Comparison of ENCODE assay signal across 8 cellular contexts in the genomic region with DNA sequence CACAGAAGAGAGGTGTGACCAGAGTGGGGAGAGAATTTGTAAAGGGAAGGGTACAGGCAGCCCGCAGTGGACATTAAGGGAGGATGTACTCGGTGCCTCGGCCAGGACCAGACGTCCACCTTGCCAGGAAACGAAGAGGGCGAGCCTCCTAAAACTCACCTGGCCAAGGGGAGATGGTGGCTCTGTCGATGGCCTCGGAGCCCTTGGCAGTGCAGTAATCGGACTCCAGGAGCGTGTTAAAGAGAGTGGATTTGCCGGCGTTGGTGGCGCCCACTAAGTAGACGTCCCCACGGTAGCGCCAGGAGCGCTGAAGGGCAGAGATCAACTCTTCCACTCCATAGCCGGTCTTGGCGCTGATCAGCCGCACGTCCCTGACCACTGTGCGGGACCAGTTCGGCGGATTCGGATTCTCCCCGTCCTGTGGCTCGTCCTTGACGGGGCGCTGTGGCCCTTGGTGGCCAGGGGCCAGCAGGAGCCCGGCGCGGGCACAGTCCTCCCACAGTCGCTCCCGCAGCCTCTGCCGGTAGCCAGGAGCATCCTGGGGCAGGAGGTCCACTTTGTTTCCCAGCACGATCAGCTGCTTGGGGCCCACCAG. TPM values are rescaled to one million over a fixed set of nuclear protein-coding genes. Genes with fewer than 3 reads are reported as not detected.
A peak's percentile ranks its signal among the peaks of the same experiment; 100 is the strongest.
DNase-seq lines count a peak whose midpoint lies in the region; ATAC-seq, FAIRE-seq and TF ChIP-seq lines count a peak whose summit lies in the region.

No MANE protein-coding gene starts in this region.

- CTCF ChIA-PET in CD8-positive, alpha-beta T cell (lab: Charles Lee), result interaction anchor here (1.1 to 2.6 kb wide), 5 partner anchors 15 to 589 kb away, joined by 3 to 15 read pairs (median 5); a partner anchor contains a TSS

- no peak for TF ChIP-seq POLR2A in testis (IDR thresholded peaks at IDR 0.05)

- H3K4me1 ChIP-seq in CD8-positive, alpha-beta T cell (ENCODE audit: insufficient read depth, low read length), result peaks cover 36% of the 10 kb centered on the region
- no peaks in the 10 kb centered on the region for H3K4me1 ChIP-seq in HUES6 (ENCODE audit: control insufficient read depth, insufficient read depth, low read length)
- H3K4me1 ChIP-seq in astrocyte (ENCODE audit: insufficient read depth, low read length), result peaks cover 19% of the 10 kb centered on the region
- peaks cover 0 to 12% of the 10 kb centered on the region in 2 donors for H3K4me1 ChIP-seq in kidney (ENCODE audit: control insufficient read depth in 1 of 2, insufficient read depth in 1 of 2, low read depth in 1 of 2, low read length in 2 of 2)
- peaks cover 16% of the 10 kb centered on the region for H3K4me1 ChIP-seq in testis

- intact Hi-C loops in CD8-positive, alpha-beta T cell (cut with DNase I, micrococcal nuclease), result loop anchor here (2.0 to 10.0 kb wide), 5 partner anchors 510 to 1582 kb away; a partner anchor contains a TSS
- intact Hi-C loops in kidney (cut with DNase I), result no loop called here
- intact Hi-C loops in testis (cut with DNase I; ENCODE audit: low total_unique reads), result loop anchor here (5.0 kb wide), 1 partner anchor 69 kb away; a partner anchor contains a TSS

- H3K4me3 ChIP-seq in CD8-positive, alpha-beta T cell (ENCODE audit: low read depth, low read length), result peak overlapping the region; percentile 100
- H3K4me3 ChIP-seq in HUES6 (ENCODE audit: low read depth, low read length), result peak overlapping the region; percentile 87
- peak overlapping the region; percentile 83 for H3K4me3 ChIP-seq in astrocyte (ENCODE audit: insufficient read depth, low read depth, low read length)
- peak overlapping the region; percentile 92 to 97 for H3K4me3 ChIP-seq in kidney (ENCODE audit: low read length in 2 of 2)
- H3K4me3 ChIP-seq in testis, result peak overlapping the region; percentile 92 to 97

- DNase-seq in CD8-positive, alpha-beta T cell, result no peak
- DNase-seq in astrocyte (ENCODE audit: low read depth) (no peak), kidney (no peak), testis (peak; percentile 25), foreskin melanocyte (no peak), NCI-H2227 (lab: John Stamatoyannopoulos, UW; ENCODE audit: unreplicated experiment) (no peak)
- DNase-seq in stimulated activated CD4-positive, alpha-beta T cell treated with anti-CD3 and anti-CD28 coated beads, Interleukin-4, amount 100 ng/mL, for 1 hour, result no peak

- peaks cover 11% of the 10 kb centered on the region for H3K9me3 Mint-ChIP-seq in CD8-positive, alpha-beta T cell
- H3K9me3 Mint-ChIP-seq in astrocyte (ENCODE audit: unreplicated experiment), result no peaks in the 10 kb centered on the region

- H3K4me3 Mint-ChIP-seq in CD8-positive, alpha-beta T cell, result peak overlapping the region; percentile 93
- H3K4me3 Mint-ChIP-seq in astrocyte (ENCODE audit: unreplicated experiment), result peak overlapping the region; percentile 99

- no peak for TF ChIP-seq CTCF in CD8-positive, alpha-beta T cell (IDR thresholded peaks at IDR 0.05)
- TF ChIP-seq CTCF in astrocyte (IDR thresholded peaks at IDR 0.05; ENCODE audit: insufficient read depth, low read depth, low read length) (no peak), kidney (IDR thresholded peaks at IDR 0.05; ENCODE audit: borderline replicate concordance, extremely low read depth, insufficient read depth) (no peak), testis (IDR thresholded peaks at IDR 0.05) (no peak)

- H3K36me3 ChIP-seq in CD8-positive, alpha-beta T cell (ENCODE audit: insufficient read depth, low read length), result peaks cover 23% of the 10 kb centered on the region
- H3K36me3 ChIP-seq in HUES6 (ENCODE audit: control insufficient read depth, insufficient read depth, low read length) (peaks cover 33% of the 10 kb centered on the region), astrocyte (ENCODE audit: insufficient read depth, low read length) (peaks cover 17% of the 10 kb centered on the region), kidney (ENCODE audit: control insufficient read depth in 1 of 2, insufficient read depth in 2 of 2, low read length in 2 of 2) (peaks cover 18 to 20% of the 10 kb centered on the region in 2 donors), testis (ENCODE audit: low read depth, missing control alignments) (no peaks in the 10 kb centered on the region)

- peak overlapping the region; percentile 78 for H3K27ac ChIP-seq in CD8-positive, alpha-beta T cell (ENCODE audit: low read depth, low read length)
- H3K27ac ChIP-seq in HUES6 (ENCODE audit: low read depth, low read length) (no peak overlapping the region; the same call in 1 of the 2 replicates), astrocyte (ENCODE audit: low read depth, low read length) (peak overlapping the region; percentile 63), kidney (ENCODE audit: low read depth in 2 of 2, low read length in 2 of 2) (peak overlapping the region in 1 of 2 donors; percentile 82), testis (peak overlapping the region; percentile 17 to 93)

- H3K27ac Mint-ChIP-seq in CD8-positive, alpha-beta T cell, result peak overlapping the region; percentile 82
- H3K27ac Mint-ChIP-seq in astrocyte (ENCODE audit: unreplicated experiment), result peak overlapping the region; percentile 80

- H3K4me1 Mint-ChIP-seq in CD8-positive, alpha-beta T cell (ENCODE audit: low read depth), result peaks cover 52% of the 10 kb centered on the region
- peaks cover 11% of the 10 kb centered on the region for H3K4me1 Mint-ChIP-seq in astrocyte (ENCODE audit: low read depth, unreplicated experiment)

- H3K27me3 ChIP-seq in CD8-positive, alpha-beta T cell (ENCODE audit: insufficient read depth, low read length), result no peaks in the 10 kb centered on the region
- H3K27me3 ChIP-seq in HUES6 (ENCODE audit: control insufficient read depth, insufficient read depth, low read length), result no peaks in the 10 kb centered on the region
- no peaks in the 10 kb centered on the region for H3K27me3 ChIP-seq in astrocyte (ENCODE audit: insufficient read depth, low read length)
- no peaks in the 10 kb centered on the region for H3K27me3 ChIP-seq in testis

- POLR2A ChIA-PET in CD8-positive, alpha-beta T cell (lab: Charles Lee), result interaction anchor here (0.8 to 4.6 kb wide), 5 partner anchors 68 to 589 kb away, joined by 3 to 114 read pairs (median 19); a partner anchor contains a TSS

- WGBS in testis, 2 donors, result 2% methylated on average over 20 to 30 of the region's 36 CpGs

- H3K4me2 ChIP-seq in astrocyte (ENCODE audit: low read length), result peak overlapping the region; percentile 89

- peaks cover 52% of the 10 kb centered on the region for H3K36me3 Mint-ChIP-seq in CD8-positive, alpha-beta T cell
- peaks cover 22% of the 10 kb centered on the region for H3K36me3 Mint-ChIP-seq in astrocyte (ENCODE audit: low read depth, unreplicated experiment)

- no peaks in the 10 kb centered on the region for H3K9me3 ChIP-seq in CD8-positive, alpha-beta T cell (ENCODE audit: low read length)
- H3K9me3 ChIP-seq in HUES6 (ENCODE audit: control insufficient read depth, insufficient read depth, low read depth, low read length) (no peaks in the 10 kb centered on the region; the same call in 1 of the 2 replicates), astrocyte (ENCODE audit: insufficient read depth, low read depth, low read length) (no peaks in the 10 kb centered on the region), kidney (ENCODE audit: control insufficient read depth in 1 of 2, low read length in 2 of 2) (peaks cover 0 to 10% of the 10 kb centered on the region in 2 donors), testis (no peaks in the 10 kb centered on the region)

- H3K9ac ChIP-seq in HUES6 (ENCODE audit: low read length), result peak overlapping the region; percentile 93
- peak overlapping the region; percentile 90 for H3K9ac ChIP-seq in astrocyte (ENCODE audit: low read length)
- peak overlapping the region; percentile 66 to 91 for H3K9ac ChIP-seq in kidney (ENCODE audit: low read length in 2 of 2)

- peak overlapping the region; percentile 92 for H2AFZ ChIP-seq in astrocyte (ENCODE audit: low read depth, low read length)

- H4K20me1 ChIP-seq in astrocyte (ENCODE audit: insufficient read depth, low read length), result peaks cover 54% of the 10 kb centered on the region

- H3K27me3 Mint-ChIP-seq in CD8-positive, alpha-beta T cell (ENCODE audit: low read depth), result no peaks in the 10 kb centered on the region
- H3K27me3 Mint-ChIP-seq in astrocyte (ENCODE audit: low read depth, unreplicated experiment), result no peaks in the 10 kb centered on the region

- FAIRE-seq in astrocyte (lab: Jason Lieb, UNC) (no peak), kidney (lab: Jason Lieb, UNC) (no peak)

- H3K79me2 ChIP-seq in astrocyte (ENCODE audit: insufficient read depth, low read length), result peaks cover 71% of the 10 kb centered on the region

- ATAC-seq in CD8-positive, alpha-beta T cell, result no peak

RNA-seq across cellular contexts. Expression of a gene that starts 1.0 kb away (rescaled TPM):
- total RNA-seq in CD8-positive, alpha-beta T cell, result 10 to 100 TPM; 16.5 to 17.2 TPM
- total RNA-seq in astrocyte (16.2 and 17.0 TPM in 2 replicates), kidney (14.2 TPM), testis (10 to 100 TPM; 16.9 to 18.1 TPM)
- polyA plus RNA-seq in kidney (ENCODE audit: insufficient read depth, low read depth, low replicate concordance) (8.7 TPM), testis (ENCODE audit: insufficient read depth, low read depth, low replicate concordance) (13.7 TPM)

RNA-seq across cellular contexts. Expression of a gene that starts 2.3 kb away (rescaled TPM):
- 10 to 100 TPM; 71.5 to 78.4 TPM for total RNA-seq in CD8-positive, alpha-beta T cell
- total RNA-seq in astrocyte (115 and 135 TPM in 2 replicates), kidney (78.2 TPM), testis (100 to 1,000 TPM in 1 of 2 donors, 10 to 100 TPM in 1; 81.8 to 104 TPM)
- polyA plus RNA-seq in kidney (ENCODE audit: insufficient read depth, low read depth, low replicate concordance) (30.6 TPM), testis (ENCODE audit: insufficient read depth, low read depth, low replicate concordance) (81.8 TPM)
